Comparison of ENCODE assay signal across 8 cellular contexts in genomic region chr17:57257213-57257873, GRCh38. TPM values are rescaled to one million over a fixed set of nuclear protein-coding genes. Genes with fewer than 3 reads are reported as not detected.
DNase-seq lines count a peak whose midpoint lies in the region; ATAC-seq and TF ChIP-seq lines count a peak whose summit lies in the region.

No MANE protein-coding gene starts in this region.

- H3K9me2 ChIP-seq in Karpas-422 (replicated peaks; ENCODE audit: insufficient read depth, low read length), result no peaks in the 10 kb centered on the region

- no peaks in the 10 kb centered on the region for H3K9me3 Mint-ChIP-seq in activated naive CD8-positive, alpha-beta T cell treated with anti-CD3 and anti-CD28 coated beads, Interleukin-2, amount 50 U/mL, for 24 hours

- peaks cover 55% of the 10 kb centered on the region for H3K4me1 Mint-ChIP-seq in activated naive CD8-positive, alpha-beta T cell treated with anti-CD3 and anti-CD28 coated beads, Interleukin-2, amount 50 U/mL, for 24 hours

- H3K4me3 Mint-ChIP-seq in activated naive CD8-positive, alpha-beta T cell treated with anti-CD3 and anti-CD28 coated beads, Interleukin-2, amount 50 U/mL, for 24 hours, result peak overlapping the region; percentile 87

- no peaks in the 10 kb centered on the region for H3K27me3 ChIP-seq in Karpas-422 (ENCODE audit: low read length)
- no peaks in the 10 kb centered on the region for H3K27me3 ChIP-seq in thoracic aorta (replicated peaks; ENCODE audit: insufficient read depth)

- H3K36me3 Mint-ChIP-seq in activated naive CD8-positive, alpha-beta T cell treated with anti-CD3 and anti-CD28 coated beads, Interleukin-2, amount 50 U/mL, for 24 hours (ENCODE audit: low read depth), result peaks cover 28% of the 10 kb centered on the region

- H3K27me3 Mint-ChIP-seq in activated naive CD8-positive, alpha-beta T cell treated with anti-CD3 and anti-CD28 coated beads, Interleukin-2, amount 50 U/mL, for 24 hours, result no peaks in the 10 kb centered on the region

- H3K36me3 ChIP-seq in Karpas-422 (ENCODE audit: insufficient read depth, low read length), result peaks cover 38% of the 10 kb centered on the region
- peaks cover 6% of the 10 kb centered on the region for H3K36me3 ChIP-seq in thoracic aorta

- ATAC-seq in activated naive CD8-positive, alpha-beta T cell treated with anti-CD3 and anti-CD28 coated beads, Interleukin-2, amount 50 U/mL, for 24 hours, result no peak
- ATAC-seq in thoracic aorta (ENCODE audit: insufficient number of reproducible peaks, low FRiP score, low read depth), result no peak

- peaks cover 55% of the 10 kb centered on the region for H3K79me2 ChIP-seq in Karpas-422 (ENCODE audit: low read length)

- H3K9me3 ChIP-seq in Karpas-422 (ENCODE audit: low read length), result no peaks in the 10 kb centered on the region
- H3K9me3 ChIP-seq in thoracic aorta, result no peaks in the 10 kb centered on the region

- no peak overlapping the region for H2AFZ ChIP-seq in Karpas-422 (ENCODE audit: low read length)

- peak overlapping the region; percentile 92 for H3K27ac ChIP-seq in Karpas-422 (ENCODE audit: low read length)
- H3K27ac ChIP-seq in thoracic aorta, result peak overlapping the region in 1 of 2 donors; percentile 36

- H3K4me3 ChIP-seq in Karpas-422 (ENCODE audit: low read length) (peak overlapping the region; percentile 71), thoracic aorta (peak overlapping the region; percentile 91)

- no peak for TF ChIP-seq CTCF in thoracic aorta (IDR thresholded peaks at IDR 0.05)

- DNase-seq in COLO668 (lab: John Stamatoyannopoulos, UW; ENCODE audit: unreplicated experiment) (peak; percentile 7), Karpas-422 (peak; percentile 79), left kidney (ENCODE audit: low read depth, low spot score) (peak; percentile 30), thoracic aorta (ENCODE audit: low spot score) (no peak), HuH-7 (ENCODE audit: low spot score) (no peak), foreskin melanocyte (no peak), GOT3 (lab: John Stamatoyannopoulos, UW) (no peak)
- DNase-seq in activated naive CD8-positive, alpha-beta T cell treated with anti-CD3 and anti-CD28 coated beads, Interleukin-2, amount 50 U/mL, for 24 hours, result no peak

- H3K9ac ChIP-seq in Karpas-422 (ENCODE audit: low read length), result peak overlapping the region; percentile 91

- H3K4me1 ChIP-seq in Karpas-422 (ENCODE audit: low read length), result peaks cover 52% of the 10 kb centered on the region
- peaks cover 0 to 16% of the 10 kb centered on the region in 2 donors for H3K4me1 ChIP-seq in thoracic aorta (ENCODE audit: control insufficient read depth in 1 of 2, low read depth in 2 of 2)

- H3K4me2 ChIP-seq in Karpas-422 (ENCODE audit: low read depth, low read length, poor library complexity, severe bottlenecking), result peak overlapping the region; percentile 84

- H3K27ac Mint-ChIP-seq in activated naive CD8-positive, alpha-beta T cell treated with anti-CD3 and anti-CD28 coated beads, Interleukin-2, amount 50 U/mL, for 24 hours, result peak overlapping the region; percentile 84

- H4K20me1 ChIP-seq in Karpas-422 (ENCODE audit: insufficient read depth, low read depth, low read length), result no peaks in the 10 kb centered on the region

RNA-seq across cellular contexts. Expression of gene MSI2, which starts 1.0 kb away (rescaled TPM):
- 169 and 170 TPM in 2 replicates for total RNA-seq in Karpas-422 (2014; rRNA removed; shearing (Covaris generic); ENCODE audit: low replicate concordance)
- total RNA-seq in thoracic aorta, result 10 to 100 TPM; 32.1 to 46.2 TPM

Comparison
In these comparisons a context has a peak if more than half of its experiments do, and no peak if none do; other contexts are left out.
1. DNase-seq: peak in COLO668 (single experiment), Karpas-422 (single experiment) and left kidney (single experiment); none in activated naive CD8-positive, alpha-beta T cell treated with anti-CD3 and anti-CD28 coated beads, Interleukin-2, amount 50 U/mL, for 24 hours (single experiment), thoracic aorta (single experiment), HuH-7 (single experiment), foreskin melanocyte (single experiment) and GOT3 (single experiment).